In the genomic region with DNA sequence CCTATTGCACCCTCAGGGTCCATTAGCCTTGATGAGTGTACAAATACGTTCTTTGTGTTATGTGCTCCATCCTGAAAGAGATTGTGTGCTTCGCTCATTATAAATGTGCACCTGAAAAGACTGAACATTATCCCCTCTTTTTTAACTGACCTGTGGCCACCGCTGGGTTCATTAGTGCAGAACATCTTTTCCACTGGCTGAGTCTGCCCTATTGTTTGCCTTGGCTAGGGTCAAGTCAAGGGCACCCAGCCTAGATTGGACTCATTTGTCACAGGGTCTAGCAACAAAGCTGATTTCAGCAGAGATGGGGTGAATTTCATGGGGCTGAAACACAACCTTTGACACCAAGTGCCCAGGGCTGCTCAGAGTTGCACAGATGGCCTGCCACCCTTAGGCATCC, we compare ENCODE assay signal across 15 cellular contexts.
"Had no signal": no experiment of that assay in that cellular context is flagged by ENCODE, and none has a peak within 500 bp of the region (broad histone marks: within the 10 kb centered on the region; RNA-seq: fewer than 3 reads in every experiment).

No MANE protein-coding gene starts in this region.

- H3K4me2 ChIP-seq: hepatocyte had no signal

- H3K9me3 ChIP-seq: gastroesophageal sphincter, lower lobe of right lung had no signal

- H2AFZ ChIP-seq: hepatocyte had no signal

- H3K79me2 ChIP-seq: hepatocyte had no signal

- H3K9me3 Mint-ChIP-seq: activated B cell treated with CpG ODN at 0.5 μM for 24 hours; activated CD4-positive, alpha-beta T cell treated with anti-CD3 and anti-CD28 coated beads, Interleukin-2, amount 10 ng/mL, durations not matched to agents 24 days and 14 days; activated naive CD8-positive, alpha-beta T cell treated with anti-CD3 and anti-CD28 coated beads, Interleukin-2, amount 50 U/mL, for 24 hours had no signal

- H3K36me3 ChIP-seq: gastroesophageal sphincter, lower lobe of right lung had no signal

- H3K27me3 Mint-ChIP-seq: activated B cell treated with CpG ODN at 0.5 μM for 24 hours; activated CD4-positive, alpha-beta T cell treated with anti-CD3 and anti-CD28 coated beads, Interleukin-2, amount 10 ng/mL, durations not matched to agents 24 days and 14 days; activated naive CD8-positive, alpha-beta T cell treated with anti-CD3 and anti-CD28 coated beads, Interleukin-2, amount 50 U/mL, for 24 hours had no signal

- H3K4me1 Mint-ChIP-seq: activated B cell treated with CpG ODN at 0.5 μM for 24 hours; activated CD4-positive, alpha-beta T cell treated with anti-CD3 and anti-CD28 coated beads, Interleukin-2, amount 10 ng/mL, durations not matched to agents 24 days and 14 days; activated naive CD8-positive, alpha-beta T cell treated with anti-CD3 and anti-CD28 coated beads, Interleukin-2, amount 50 U/mL, for 24 hours had no signal

- H3K27ac ChIP-seq: coronary artery, epithelial cell of prostate, gastroesophageal sphincter, hepatocyte, lower lobe of right lung had no signal

- H3K27me3 ChIP-seq: gastroesophageal sphincter, hepatocyte had no signal

- DNase-seq: activated B cell treated with CpG ODN at 0.5 μM for 24 hours; activated CD4-positive, alpha-beta T cell treated with anti-CD3 and anti-CD28 coated beads, Interleukin-2, amount 10 ng/mL, durations not matched to agents 24 days and 14 days; activated naive CD4-positive, alpha-beta T cell treated with Interleukin-2 at 50 U/mL for 16 hours; activated naive CD8-positive, alpha-beta T cell treated with anti-CD3 and anti-CD28 coated beads, Interleukin-2, amount 50 U/mL, for 24 hours; central memory CD4-positive, alpha-beta T cell; effector memory CD4-positive, alpha-beta T cell; lower lobe of right lung; midbrain; nucleus accumbens; stimulated activated naive CD8-positive, alpha-beta T cell treated with anti-CD3 and anti-CD28 coated beads, Interleukin-15, Interleukin-2, amounts not matched to agents 100 U/mL and 50 U/mL, for 24 hours had no signal

- H3K4me1 ChIP-seq: gastroesophageal sphincter, lower lobe of right lung had no signal

- H3K27ac Mint-ChIP-seq: activated B cell treated with CpG ODN at 0.5 μM for 24 hours; activated CD4-positive, alpha-beta T cell treated with anti-CD3 and anti-CD28 coated beads, Interleukin-2, amount 10 ng/mL, durations not matched to agents 24 days and 14 days; activated naive CD8-positive, alpha-beta T cell treated with anti-CD3 and anti-CD28 coated beads, Interleukin-2, amount 50 U/mL, for 24 hours; T-helper 1 cell treated with Interleukin-12 subunit alpha and Interleukin-12 subunit beta and Interleukin-4 antibody, amounts not matched to agents 30 μg/mL and 1 μg/mL, for 36 hours had no signal

- H3K4me3 Mint-ChIP-seq: activated B cell treated with CpG ODN at 0.5 μM for 24 hours; activated CD4-positive, alpha-beta T cell treated with anti-CD3 and anti-CD28 coated beads, Interleukin-2, amount 10 ng/mL, durations not matched to agents 24 days and 14 days; activated naive CD8-positive, alpha-beta T cell treated with anti-CD3 and anti-CD28 coated beads, Interleukin-2, amount 50 U/mL, for 24 hours; T-helper 1 cell treated with Interleukin-12 subunit alpha and Interleukin-12 subunit beta and Interleukin-4 antibody, amounts not matched to agents 30 μg/mL and 1 μg/mL, for 36 hours had no signal

- H3K4me3 ChIP-seq: coronary artery, gastroesophageal sphincter, hepatocyte, lower lobe of right lung had no signal
